In genomic region chr1:93567255-93567918, GRCh38 we compare ENCODE assay signal across 9 cellular contexts.
DNase-seq lines count a peak whose midpoint lies in the region; ATAC-seq, FAIRE-seq and TF ChIP-seq lines count a peak whose summit lies in the region.
"Had no signal": no experiment of that assay in that cellular context is flagged by ENCODE, and none has a peak within 500 bp of the region (broad histone marks: within the 10 kb centered on the region; RNA-seq: fewer than 3 reads in every experiment).

No MANE protein-coding gene starts in this region.

- H3K36me3 ChIP-seq in HepG2 (replicated peaks in 1 of 2; ENCODE audit: control insufficient read depth in 1 of 2, insufficient read depth in 2 of 2, low read length in 2 of 2) (peaks cover 6 to 31% of the 10 kb centered on the region in 2 experiments; a peak in 4 of 5 replicates), prostate gland (no peaks in the 10 kb centered on the region)

- CTCF ChIA-PET in HepG2 (lab: Yijun Ruan, JAX; ENCODE audit: low intra/inter-chr PET ratio, low total read pairs), result no interaction called here

- H3K27ac ChIP-seq in HepG2 (ENCODE audit: extremely low read length, insufficient read depth, low read length) (no peak overlapping the region), prostate gland (no peak overlapping the region)

- DNase-seq in stimulated activated CD4-positive, alpha-beta T cell treated with anti-CD3 and anti-CD28 coated beads, Interleukin-1b, Interleukin-23, amount 100 ng/mL, for 48 hours, result peak; percentile 27
- no peak for DNase-seq in stimulated activated CD4-positive, alpha-beta T cell treated with anti-CD3 and anti-CD28 coated beads, Interleukin-12 subunit alpha, Interleukin-12 subunit beta, amount 100 ng/mL, for 4 hours
- DNase-seq in chondrocyte (ENCODE audit: low spot score) (no peak), HepG2 (ENCODE audit: low spot score) (peak; percentile 55), prostate gland (ENCODE audit: low spot score) (no peak)
- no peak for DNase-seq in NK-92 treated with Interleukin-12 subunit alpha and Interleukin-12 subunit beta, amount 100 ng/mL, for 24 hours (lab: John Stamatoyannopoulos, UW)
- DNase-seq in effector CD8-positive, alpha-beta T cell (lab: John Stamatoyannopoulos, UW), result no peak
- DNase-seq: stimulated activated CD4-positive, alpha-beta T cell treated with anti-CD3 and anti-CD28 coated beads, Interleukin-4, amount 100 ng/mL, for 4 hours had no signal

- BruUV-seq in HepG2 (replicated peaks; lab: Mats Ljungman, UMichigan), result no TSS peak

- H3K4me3 Mint-ChIP-seq in chondrocyte (ENCODE audit: unreplicated experiment), result no peak overlapping the region

- no peak overlapping the region for H2AFZ ChIP-seq in HepG2 (ENCODE audit: low read length)

- H3K4me2 ChIP-seq in HepG2 (ENCODE audit: low read depth, low read length), result no peak overlapping the region

- H3K4me1 ChIP-seq in HepG2 (ENCODE audit: insufficient read depth, low read length) (no peaks in the 10 kb centered on the region), prostate gland (replicated peaks) (no peaks in the 10 kb centered on the region)

- H3K9me3 ChIP-seq in HepG2 (ENCODE audit: low read length) (no peaks in the 10 kb centered on the region), prostate gland (no peaks in the 10 kb centered on the region)

- intact Hi-C loops in HepG2 (cut with micrococcal nuclease; ENCODE audit: unreplicated experiment) (no loop called here), prostate gland (cut with DNase I) (no loop called here)

- ATAC-seq in HepG2, result peak; percentile 55
- ATAC-seq in HG02678 (IDR thresholded peaks at IDR 0.05; ENCODE audit: unreplicated experiment), result no peak

- H3K27ac Mint-ChIP-seq in chondrocyte (ENCODE audit: unreplicated experiment), result peak overlapping the region; percentile 53

- no peak overlapping the region for H3K9ac ChIP-seq in HepG2 (ENCODE audit: insufficient read depth, low read depth, low read length)

- H3K4me1 Mint-ChIP-seq in chondrocyte (ENCODE audit: low read depth), result peaks cover 22% of the 10 kb centered on the region

- H3K27me3 Mint-ChIP-seq in chondrocyte (ENCODE audit: low read depth), result no peaks in the 10 kb centered on the region

- TF ChIP-seq RAD21 in HepG2 (CRISPR knock-in tag; IDR thresholded peaks at IDR 0.05), result no peak

- POLR2A ChIA-PET in HepG2 (lab: Yijun Ruan, JAX), result no interaction called here

- no peak for FAIRE-seq in HepG2 (lab: Jason Lieb, UNC)

- H3K79me2 ChIP-seq in HepG2 (ENCODE audit: insufficient read depth, low read length), result no peaks in the 10 kb centered on the region

- WGBS in HepG2 (ENCODE audit: low lambda C conversion rate), result 88% methylated on average over 15 of the region's 15 CpGs
- WGBS in prostate gland, result 84% methylated on average over 15 of the region's 15 CpGs

- no peaks in the 10 kb centered on the region for H3K27me3 ChIP-seq in HepG2 (ENCODE audit: control insufficient read depth in 1 of 2, insufficient read depth in 2 of 2, low read length in 2 of 2)
- no peaks in the 10 kb centered on the region for H3K27me3 ChIP-seq in prostate gland (replicated peaks; ENCODE audit: insufficient read depth)

- TF ChIP-seq CTCF in chondrocyte (IDR thresholded peaks at IDR 0.05), result no peak
- TF ChIP-seq CTCF in HepG2 (CRISPR knock-in tag; IDR thresholded peaks at IDR 0.05), result no peak
- TF ChIP-seq CTCF in prostate gland (IDR thresholded peaks at IDR 0.05), result no peak

- TF ChIP-seq POLR2A in HepG2 (IDR thresholded peaks at IDR 0.05; ENCODE audit: insufficient read depth in 1 of 2, low read depth in 2 of 2, low read length in 2 of 2) (no peak), prostate gland (IDR thresholded peaks at IDR 0.05) (no peak)

- peaks cover 24% of the 10 kb centered on the region for H3K36me3 Mint-ChIP-seq in chondrocyte (ENCODE audit: low read depth)

- no peak for TF ChIP-seq EP300 in HepG2 (IDR thresholded peaks at IDR 0.05; ENCODE audit: low read depth in 2 of 2, low read length in 2 of 2)
- no peak for TF ChIP-seq EP300 in HepG2 (CRISPR knock-in tag; IDR thresholded peaks at IDR 0.05; ENCODE audit: borderline replicate concordance)

- H3K4me3 ChIP-seq in HepG2 (replicated peaks in 1 of 3; ENCODE audit: insufficient read depth in 1 of 3, low read depth in 2 of 3, low read length in 3 of 3) (no peak overlapping the region), prostate gland (no peak overlapping the region)

- in situ Hi-C loops in HepG2 (cut with HindIII; ENCODE audit: extremely low pct_ligation_motif_present, low pct_unique_long_range_greater_than_20kb), result no loop called here

- no peaks in the 10 kb centered on the region for H4K20me1 ChIP-seq in HepG2 (ENCODE audit: insufficient read depth, low read length)

- H3K9me3 Mint-ChIP-seq in chondrocyte (ENCODE audit: low read depth), result no peaks in the 10 kb centered on the region

TF ChIP-seq in HepG2, 621 proteins besides CTCF, POLR2A, EP300 and RAD21 (continues in another document):
- TF ChIP-seq XBP1 (CRISPR knock-in tag; IDR thresholded peaks at IDR 0.05) (no peak), ZNF569 (CRISPR knock-in tag; IDR thresholded peaks at IDR 0.05; ENCODE audit: borderline replicate concordance) (no peak), ZBTB38 (CRISPR knock-in tag; IDR thresholded peaks at IDR 0.05) (peak; percentile 43; the same call in 1 of the 2 replicates), SNAPC5 (CRISPR knock-in tag; IDR thresholded peaks at IDR 0.05; ENCODE audit: borderline replicate concordance) (no peak), NAIF1 (CRISPR knock-in tag; IDR thresholded peaks at IDR 0.05; ENCODE audit: borderline replicate concordance) (no peak), SP2 (CRISPR knock-in tag; IDR thresholded peaks at IDR 0.05) (no peak), ZNF839 (CRISPR knock-in tag; IDR thresholded peaks at IDR 0.05; ENCODE audit: borderline replicate concordance) (no peak), U2AF1 (optimal IDR thresholded peaks at IDR 0.05; ENCODE audit: low read depth, low read length) (no peak), ZBTB33 (CRISPR knock-in tag; IDR thresholded peaks at IDR 0.05) (peak; percentile 58; the same call in 1 of the 2 replicates), ZNF276 (CRISPR knock-in tag; IDR thresholded peaks at IDR 0.05; ENCODE audit: low read depth) (no peak), IRF2 (CRISPR knock-in tag; IDR thresholded peaks at IDR 0.05) (no peak), FOSL2 (CRISPR knock-in tag; IDR thresholded peaks at IDR 0.05) (peak; percentile 74), SNRNP70 (IDR thresholded peaks at IDR 0.05; ENCODE audit: low read depth, low read length) (no peak), ZNF788 (CRISPR knock-in tag; IDR thresholded peaks at IDR 0.05; ENCODE audit: borderline replicate concordance) (no peak), ZNF337 (CRISPR knock-in tag; IDR thresholded peaks at IDR 0.05; ENCODE audit: borderline replicate concordance, low read depth) (no peak)
- TF ChIP-seq, protein P1, sequence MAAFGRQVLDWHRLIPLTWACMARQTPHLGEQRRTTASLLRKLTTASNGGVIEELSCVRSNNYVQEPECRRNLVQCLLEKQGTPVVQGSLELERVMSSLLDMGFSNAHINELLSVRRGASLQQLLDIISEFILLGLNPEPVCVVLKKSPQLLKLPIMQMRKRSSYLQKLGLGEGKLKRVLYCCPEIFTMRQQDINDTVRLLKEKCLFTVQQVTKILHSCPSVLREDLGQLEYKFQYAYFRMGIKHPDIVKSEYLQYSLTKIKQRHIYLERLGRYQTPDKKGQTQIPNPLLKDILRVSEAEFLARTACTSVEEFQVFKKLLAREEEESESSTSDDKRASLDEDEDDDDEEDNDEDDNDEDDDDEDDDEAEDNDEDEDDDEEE (CRISPR knock-in tag; IDR thresholded peaks at IDR 0.05), result no peak

Comparison
In these comparisons a context has a peak if more than half of its experiments do, and no peak if none do; other contexts are left out.
1. DNase-seq: peak in stimulated activated CD4-positive, alpha-beta T cell treated with anti-CD3 and anti-CD28 coated beads, Interleukin-1b, Interleukin-23, amount 100 ng/mL, for 48 hours (single experiment) and HepG2 (single experiment); none in stimulated activated CD4-positive, alpha-beta T cell treated with anti-CD3 and anti-CD28 coated beads, Interleukin-12 subunit alpha, Interleukin-12 subunit beta, amount 100 ng/mL, for 4 hours (single experiment), chondrocyte (single experiment), prostate gland (single experiment), NK-92 treated with Interleukin-12 subunit alpha and Interleukin-12 subunit beta, amount 100 ng/mL, for 24 hours (single experiment) and effector CD8-positive, alpha-beta T cell (single experiment).